ENCODE assay signal across 8 cellular contexts in genomic region chrX:40105791-40106676, GRCh38. TPM values are rescaled to one million over a fixed set of nuclear protein-coding genes. Genes with fewer than 3 reads are reported as not detected.
A peak's percentile ranks its signal among the peaks of the same experiment; 100 is the strongest.
DNase-seq lines count a peak whose midpoint lies in the region; ATAC-seq and TF ChIP-seq lines count a peak whose summit lies in the region.

No MANE protein-coding gene starts in this region.

- DNase-seq in HCEC 1CT (peak; percentile 57), PC-3 (peak; percentile 63), foreskin keratinocyte (no peak), nucleus accumbens (lab: John Stamatoyannopoulos, UW) (peak in 51 of 56 donors; percentile 10 to 79 (median 55)), aorta (peak; percentile 83 to 91)
- DNase-seq in activated effector memory CD4-positive, alpha-beta T cell treated with anti-CD3 and anti-CD28 coated beads, Interleukin-2, amount 50 U/mL, for 16 hours, result peak; percentile 90

- H3K4me1 ChIP-seq in BLaER1 (peaks cover 70% of the 10 kb centered on the region), PC-3 (ENCODE audit: insufficient read depth, low read length) (peaks cover 36% of the 10 kb centered on the region), foreskin keratinocyte (peaks cover 3% of the 10 kb centered on the region), aorta (ENCODE audit: control insufficient read depth in 1 of 2, insufficient read depth in 2 of 2, low read length in 2 of 2) (no peaks in the 10 kb centered on the region)

- H3K27ac ChIP-seq in BLaER1 (peak overlapping the region; percentile 84), PC-3 (ENCODE audit: low read length) (peak overlapping the region; percentile 26; the same call in 1 of the 2 replicates), foreskin keratinocyte (no peak overlapping the region), aorta (ENCODE audit: low read depth in 1 of 2, low read length in 2 of 2) (peak overlapping the region; percentile 53 to 87)

- 1 to 4% methylated on average over 47 to 89 of the region's 89 CpGs for WGBS in aorta, 2 donors

- H3K9ac ChIP-seq in BLaER1, result peak overlapping the region; percentile 77
- H3K9ac ChIP-seq in PC-3 (ENCODE audit: low read length), result peak overlapping the region; percentile 31; the same call in 1 of the 2 replicates

- BruUV-seq in PC-3 (replicated peaks; lab: Mats Ljungman, UMichigan), result no TSS peak

- CTCF ChIA-PET in PC-3 (lab: Charles Lee), result no interaction called here

- H3K27me3 ChIP-seq in BLaER1, result peaks cover 12% of the 10 kb centered on the region
- no peaks in the 10 kb centered on the region for H3K27me3 ChIP-seq in PC-3 (ENCODE audit: low read length)
- H3K27me3 ChIP-seq in foreskin keratinocyte, result no peaks in the 10 kb centered on the region
- H3K27me3 ChIP-seq in aorta (ENCODE audit: control insufficient read depth in 1 of 2, insufficient read depth in 2 of 2, low read length in 1 of 2), result no peaks in the 10 kb centered on the region

- ATAC-seq in PC-3 (peak; percentile 10), foreskin keratinocyte (peak; percentile 7), aorta (ENCODE audit: low FRiP score) (peak; percentile 31), GM19463 (IDR thresholded peaks at IDR 0.05; ENCODE audit: unreplicated experiment) (no peak)

- H4K20me1 ChIP-seq in BLaER1, result peaks cover 93% of the 10 kb centered on the region
- no peaks in the 10 kb centered on the region for H4K20me1 ChIP-seq in PC-3 (ENCODE audit: low read length)

- POLR2A ChIA-PET in PC-3 (lab: Charles Lee; ENCODE audit: unreplicated experiment), result no interaction called here

- H2AFZ ChIP-seq in PC-3 (ENCODE audit: low read length), result peak overlapping the region; percentile 77

- no peaks in the 10 kb centered on the region for H3K9me2 ChIP-seq in PC-3 (replicated peaks; ENCODE audit: low read length)

- peaks cover 4% of the 10 kb centered on the region; the same call in 1 of the 2 replicates for H3K79me2 ChIP-seq in PC-3 (ENCODE audit: low read length)

- TF ChIP-seq CTCF in PC-3 (conservative IDR thresholded peaks at IDR 0.05; ENCODE audit: low read depth, low read length) (no peak), foreskin keratinocyte (conservative IDR thresholded peaks at IDR 0.05) (no peak)

- H3K9me3 ChIP-seq in BLaER1 (peaks cover 76% of the 10 kb centered on the region), PC-3 (ENCODE audit: low read length) (no peaks in the 10 kb centered on the region), aorta (ENCODE audit: control insufficient read depth, low read length) (no peaks in the 10 kb centered on the region)

- H3K4me3 ChIP-seq in BLaER1 (peak overlapping the region; percentile 69), PC-3 (ENCODE audit: low read length) (peak overlapping the region; percentile 76), aorta (ENCODE audit: low read length in 2 of 2) (peak overlapping the region; percentile 14 to 53)

- intact Hi-C loops in PC-3 (cut with micrococcal nuclease), result loop anchor here (5.0 kb wide), 2 partner anchors 66 to 161 kb away; no protein-coding TSS in a partner anchor
- intact Hi-C loops in aorta (cut with DNase I), result loop anchor here (5.0 kb wide), 1 partner anchor 46 kb away; no protein-coding TSS in a partner anchor

- H3K4me2 ChIP-seq in BLaER1 (peak overlapping the region; percentile 89), PC-3 (ENCODE audit: low read length) (peak overlapping the region; percentile 91)

- H3K36me3 ChIP-seq in BLaER1 (peaks cover 9% of the 10 kb centered on the region; the same call in 1 of the 2 replicates), PC-3 (ENCODE audit: low read depth, low read length) (no peaks in the 10 kb centered on the region), aorta (ENCODE audit: control insufficient read depth in 1 of 2, insufficient read depth in 2 of 2, low read length in 1 of 2) (no peaks in the 10 kb centered on the region)

- no peaks in the 10 kb centered on the region for H3F3A ChIP-seq in PC-3 (ENCODE audit: low read length, unreplicated experiment)

RNA-seq across cellular contexts. Expression of gene BCOR, which starts 8.3 kb away (rescaled TPM):
- total RNA-seq in PC-3 (2014; rRNA removed) (21.8 and 41.9 TPM in 2 replicates), foreskin keratinocyte (20.4 and 22.5 TPM in 2 replicates), aorta (10 to 100 TPM; 22.6 to 46.7 TPM)
- polyA plus RNA-seq in foreskin keratinocyte (6.7 and 6.8 TPM in 2 replicates), aorta (10 to 100 TPM in 1 of 2 donors, 1 to 10 TPM in 1; 8.3 to 12.2 TPM)

Comparison
In these comparisons a context has a peak if more than half of its experiments do, and no peak if none do; other contexts are left out.
1. DNase-seq: peak in HCEC 1CT (single experiment), PC-3 (single experiment), activated effector memory CD4-positive, alpha-beta T cell treated with anti-CD3 and anti-CD28 coated beads, Interleukin-2, amount 50 U/mL, for 16 hours (single experiment), nucleus accumbens (51 of 56) and aorta (2 of 2); none in foreskin keratinocyte (0 of 2).
2. Peak in every context shown above with its lines, with median percentiles within 50 percentile points of each other: H3K4me3 ChIP-seq.